Comparison of ENCODE assay signal across 28 cellular contexts in the genomic region with DNA sequence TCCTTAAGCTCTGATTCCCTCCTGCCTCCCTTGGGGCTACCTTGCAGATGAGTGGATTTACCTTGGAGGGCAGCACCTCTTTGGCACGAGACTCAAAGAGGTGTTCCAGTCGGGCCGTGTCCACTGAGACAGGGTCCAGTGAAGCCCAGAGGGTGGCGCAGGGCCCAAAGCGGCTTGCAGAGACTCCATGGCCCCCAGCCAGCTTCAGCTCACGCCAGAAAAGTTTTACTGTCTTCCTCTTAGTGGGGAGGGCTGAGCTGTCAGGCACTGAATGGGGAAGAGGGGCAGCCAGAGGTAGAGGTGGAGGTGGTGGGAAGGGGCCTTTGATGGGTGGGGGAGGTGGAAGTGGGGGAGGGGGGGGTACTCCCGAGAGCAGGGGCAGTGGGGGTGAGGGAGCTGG.
"Had no signal": no experiment of that assay in that cellular context is flagged by ENCODE, and none has a peak within 500 bp of the region (broad histone marks: within the 10 kb centered on the region; RNA-seq: fewer than 3 reads in every experiment).

No MANE protein-coding gene starts in this region.

- ATAC-seq: activated naive CD8-positive, alpha-beta T cell treated with anti-CD3 and anti-CD28 coated beads, Interleukin-2, amount 50 U/mL, for 24 hours; PC-3 had no signal

- H3K4me2 ChIP-seq: KMS-11 had no signal

- H3K27me3 ChIP-seq: Peyer's patch had no signal

- H3K4me3 ChIP-seq: Peyer's patch had no signal

- H3K9me3 ChIP-seq: Peyer's patch had no signal

- H3K4me3 Mint-ChIP-seq: activated CD4-positive, alpha-beta memory T cell treated with anti-CD3 and anti-CD28 coated beads for 36 hours; activated CD4-positive, alpha-beta T cell treated with anti-CD3 and anti-CD28 coated beads, Interleukin-2, amount 10 ng/mL, durations not matched to agents 7 days and 5 days; activated naive CD4-positive, alpha-beta T cell treated with anti-CD3 and anti-CD28 coated beads, Interleukin-2, amount 10 ng/mL, durations not matched to agents 7 days and 5 days; activated naive CD8-positive, alpha-beta T cell; activated naive CD8-positive, alpha-beta T cell treated with anti-CD3 and anti-CD28 coated beads, Interleukin-2, amount 50 U/mL, for 24 hours; brain had no signal

- H3K27ac Mint-ChIP-seq: activated CD4-positive, alpha-beta memory T cell treated with anti-CD3 and anti-CD28 coated beads for 36 hours; activated CD4-positive, alpha-beta T cell treated with anti-CD3 and anti-CD28 coated beads, Interleukin-2, amount 10 ng/mL, durations not matched to agents 7 days and 5 days; activated naive CD8-positive, alpha-beta T cell; activated naive CD8-positive, alpha-beta T cell treated with anti-CD3 and anti-CD28 coated beads, Interleukin-2, amount 50 U/mL, for 24 hours; brain had no signal

- H3K27ac ChIP-seq: KMS-11, Peyer's patch had no signal

- H3K4me1 ChIP-seq: Peyer's patch had no signal

- H3K9me3 Mint-ChIP-seq: activated CD4-positive, alpha-beta memory T cell treated with anti-CD3 and anti-CD28 coated beads for 36 hours; activated CD4-positive, alpha-beta T cell treated with anti-CD3 and anti-CD28 coated beads, Interleukin-2, amount 10 ng/mL, durations not matched to agents 7 days and 5 days; activated naive CD4-positive, alpha-beta T cell treated with anti-CD3 and anti-CD28 coated beads, Interleukin-2, amount 10 ng/mL, durations not matched to agents 7 days and 5 days; activated naive CD8-positive, alpha-beta T cell treated with anti-CD3 and anti-CD28 coated beads, Interleukin-2, amount 50 U/mL, for 24 hours; brain had no signal

- H3K27me3 Mint-ChIP-seq: activated CD4-positive, alpha-beta memory T cell treated with anti-CD3 and anti-CD28 coated beads for 36 hours; activated CD4-positive, alpha-beta T cell treated with anti-CD3 and anti-CD28 coated beads, Interleukin-2, amount 10 ng/mL, durations not matched to agents 7 days and 5 days; activated naive CD4-positive, alpha-beta T cell treated with anti-CD3 and anti-CD28 coated beads, Interleukin-2, amount 10 ng/mL, durations not matched to agents 7 days and 5 days; activated naive CD8-positive, alpha-beta T cell; activated naive CD8-positive, alpha-beta T cell treated with anti-CD3 and anti-CD28 coated beads, Interleukin-2, amount 50 U/mL, for 24 hours; brain had no signal

- DNase-seq: activated CD4-positive, alpha-beta memory T cell treated with anti-CD3 and anti-CD28 coated beads for 36 hours; activated CD4-positive, alpha-beta T cell treated with anti-CD3 and anti-CD28 coated beads, Interleukin-2, amount 10 ng/mL, durations not matched to agents 7 days and 5 days; activated CD8-positive, alpha-beta memory T cell treated with anti-CD3 and anti-CD28 coated beads, Interleukin-2, amount 50 U/mL, for 48 hours; activated effector memory CD4-positive, alpha-beta T cell treated with Interleukin-2 at 50 U/mL for 16 hours; activated naive CD4-positive, alpha-beta T cell treated with anti-CD3 and anti-CD28 coated beads, Interleukin-2, amount 10 ng/mL, durations not matched to agents 7 days and 5 days; activated naive CD8-positive, alpha-beta T cell treated with anti-CD3 and anti-CD28 coated beads, Interleukin-2, amount 50 U/mL, for 24 hours; activated T-cell treated with anti-CD3 and anti-CD28 coated beads, Interleukin-2, amount 50 U/mL, for 48 hours; anterior cingulate cortex; caudate nucleus; MM.1S; MV-4-11; NCI-H1092; NCI-H1436 treated with DMSO at 0.1 percent for 48 hours; NCI-H1694 treated with DMSO at 0.1 percent for 48 hours; NCI-H2029; NCI-H510A; NCI-H526; NCI-H774; PC-3; Peyer's patch; Right ventricle myocardium superior; RPMI8226; SW 1271; T-helper 1 cell; T1000 had no signal

- H3K9ac ChIP-seq: KMS-11 had no signal
